Comparison of ENCODE assay signal across 1 cellular context in the genomic region with DNA sequence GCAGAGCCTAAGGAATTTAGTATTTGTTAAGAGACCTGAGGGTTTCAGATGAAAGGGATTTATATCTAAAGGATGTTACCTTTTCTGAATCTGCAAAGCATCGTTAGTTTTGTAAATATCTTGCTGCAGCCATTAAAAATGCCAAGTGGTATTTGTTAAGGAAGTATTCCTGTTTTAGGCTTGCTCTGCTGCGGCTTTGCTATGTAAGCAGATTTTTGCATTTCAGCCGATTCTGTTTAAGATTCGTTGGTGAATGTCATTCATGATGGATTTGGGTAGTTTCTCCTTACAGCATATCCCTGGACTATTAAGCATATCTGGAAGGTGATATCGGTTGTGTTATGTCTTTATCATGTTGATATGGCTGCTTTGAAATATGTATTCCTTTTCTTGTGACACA.
TF ChIP-seq lines count a peak whose summit lies in the region.

No MANE protein-coding gene starts in this region.

TF ChIP-seq in SK-N-SH treated with all-trans-retinoic acid at 6 μM for 48 hours, 23 proteins besides CTCF, POLR2A, EP300 and RAD21 (continued from another document):
- TF ChIP-seq PPARA (CRISPR knock-in tag; IDR thresholded peaks at IDR 0.05; ENCODE audit: borderline replicate concordance) (no peak), PATZ1 (CRISPR knock-in tag; IDR thresholded peaks at IDR 0.05; ENCODE audit: borderline replicate concordance) (no peak), ZNF70 (CRISPR knock-in tag; IDR thresholded peaks at IDR 0.05) (no peak), ARNTL (CRISPR knock-in tag; IDR thresholded peaks at IDR 0.05; ENCODE audit: borderline replicate concordance, low read depth) (no peak)
